Comparison of ENCODE assay signal across 8 cellular contexts in genomic region chr17:57256708-57257112, GRCh38. TPM values are rescaled to one million over a fixed set of nuclear protein-coding genes. Genes with fewer than 3 reads are reported as not detected.
DNase-seq lines count a peak whose midpoint lies in the region; ATAC-seq, FAIRE-seq and TF ChIP-seq lines count a peak whose summit lies in the region.

No MANE protein-coding gene starts in this region.

- CTCF ChIA-PET in endothelial cell of umbilical vein (lab: Charles Lee) = interaction anchor here (1.3 to 3.8 kb wide), 3 partner anchors 13 to 491 kb away, joined by 5 to 62 read pairs (median 10); no protein-coding TSS in a partner anchor

- H3K79me2 ChIP-seq in KMS-11 (ENCODE audit: insufficient read depth, low read depth) = peaks cover 50% of the 10 kb centered on the region
- no peaks in the 10 kb centered on the region for H3K79me2 ChIP-seq in endothelial cell of umbilical vein (ENCODE audit: control insufficient read depth, insufficient read depth, low read length)

- peak overlapping the region; percentile 71 for H3K27ac ChIP-seq in KMS-11
- no peak overlapping the region for H3K27ac ChIP-seq in endothelial cell of umbilical vein (ENCODE audit: insufficient read depth, low read depth, low read length)
- peak overlapping the region; percentile 78 to 91 (median 86) for H3K27ac ChIP-seq in upper lobe of left lung

- BruUV-seq in endothelial cell of umbilical vein (replicated peaks; lab: Mats Ljungman, UMichigan) = no TSS peak

- TF ChIP-seq POLR2A in endothelial cell of umbilical vein (IDR thresholded peaks at IDR 0.05; ENCODE audit: low read depth, low read length) (no peak), upper lobe of left lung (IDR thresholded peaks at IDR 0.05) (no peak)

- H3K9me3 ChIP-seq in endothelial cell of umbilical vein (replicated peaks; ENCODE audit: control insufficient read depth, insufficient read depth, low read length) = no peaks in the 10 kb centered on the region
- H3K9me3 ChIP-seq in upper lobe of left lung = no peaks in the 10 kb centered on the region

- H3K9me1 ChIP-seq in endothelial cell of umbilical vein (replicated peaks; ENCODE audit: control insufficient read depth, extremely low read depth, insufficient read depth, low read length) = no peaks in the 10 kb centered on the region

- H3K4me3 Mint-ChIP-seq in naive B cell = peak overlapping the region; percentile 90 to 98 (median 96)

- H2AFZ ChIP-seq in KMS-11 (ENCODE audit: low read depth) (peak overlapping the region; percentile 33; the same call in 1 of the 2 replicates), endothelial cell of umbilical vein (ENCODE audit: low read depth, low read length) (peak overlapping the region; percentile 50)

- H3K27ac Mint-ChIP-seq in naive B cell = peak overlapping the region; percentile 88 to 97 (median 94)

- DNase-seq in NCI-H82 (lab: John Stamatoyannopoulos, UW) = peak; percentile 56
- no peak for DNase-seq in NCI-H82 treated with DMSO at 0.1 percent for 48 hours (lab: John Stamatoyannopoulos, UW; ENCODE audit: unreplicated experiment)
- peak; percentile 48 for DNase-seq in activated CD4-positive, alpha-beta T cell treated with anti-CD3 and anti-CD28 coated beads, Interleukin-2, amount 50 U/mL, for 1 hour
- DNase-seq in endothelial cell of umbilical vein (ENCODE audit: low read depth, low spot score) = peak; percentile 33
- DNase-seq in naive B cell = no peak
- DNase-seq in upper lobe of left lung = no peak
- no peak for DNase-seq in OCI-M2 (lab: John Stamatoyannopoulos, UW; ENCODE audit: unreplicated experiment)

- H3K27me3 ChIP-seq in KMS-11 (ENCODE audit: insufficient read depth, low read depth) = no peaks in the 10 kb centered on the region
- peaks cover 0 to 2% of the 10 kb centered on the region in 2 experiments for H3K27me3 ChIP-seq in endothelial cell of umbilical vein (ENCODE audit: control insufficient read depth in 2 of 2, insufficient read depth in 2 of 2, low read length in 2 of 2)
- no peaks in the 10 kb centered on the region for H3K27me3 ChIP-seq in upper lobe of left lung

- 1% methylated on average over 31 to 34 of the region's 36 CpGs for WGBS in upper lobe of left lung, 2 donors

- H3K4me1 ChIP-seq in KMS-11 (ENCODE audit: low read depth, poor library complexity, severe bottlenecking) (peaks cover 38% of the 10 kb centered on the region), endothelial cell of umbilical vein (ENCODE audit: control insufficient read depth, extremely low read depth, insufficient read depth, low read length) (peaks cover 12% of the 10 kb centered on the region), upper lobe of left lung (peaks cover 9 to 25% (median 20%) of the 10 kb centered on the region in 4 donors)

- H3K9me3 Mint-ChIP-seq in naive B cell = no peaks in the 10 kb centered on the region

- FAIRE-seq in endothelial cell of umbilical vein (lab: Jason Lieb, UNC) = no peak

- ATAC-seq in naive B cell (ENCODE audit: low read depth in 2 of 2) = peak; percentile 4 to 5
- ATAC-seq in upper lobe of left lung (ENCODE audit: low FRiP score in 2 of 2) = peak in 1 of 2 donors; percentile 34

- no peak for TF ChIP-seq EP300 in upper lobe of left lung (IDR thresholded peaks at IDR 0.05)

- H3K4me3 ChIP-seq in KMS-11 (IDR thresholded peaks at IDR 0.05; ENCODE audit: insufficient read depth, low read depth, low read length) (no peak overlapping the region), endothelial cell of umbilical vein (replicated peaks in 1 of 3; ENCODE audit: insufficient read depth in 1 of 3, low read depth in 1 of 3, low read length in 3 of 3) (peak overlapping the region; percentile 85 to 99 (median 97)), upper lobe of left lung (peak overlapping the region; percentile 71 to 96 (median 90))

- H3K36me3 ChIP-seq in KMS-11 (ENCODE audit: insufficient read depth) (peaks cover 11% of the 10 kb centered on the region; the same call in 1 of the 2 replicates), endothelial cell of umbilical vein (ENCODE audit: control insufficient read depth in 2 of 2, extremely low read depth in 1 of 2, insufficient read depth in 2 of 2, low read length in 2 of 2) (peaks cover 0 to under 1% of the 10 kb centered on the region in 2 experiments), upper lobe of left lung (peaks cover 0 to 2% (median 0%) of the 10 kb centered on the region in 4 donors)

- peaks cover 49 to 53% (median 51%) of the 10 kb centered on the region in 3 donors for H3K4me1 Mint-ChIP-seq in naive B cell

- POLR2A ChIA-PET in endothelial cell of umbilical vein (lab: Charles Lee) = interaction anchor here (0.6 to 0.7 kb wide), 2 partner anchors 39 to 363 kb away, joined by 3 read pairs; no protein-coding TSS in a partner anchor

- H3K4me2 ChIP-seq in KMS-11 (peak overlapping the region; percentile 83), endothelial cell of umbilical vein (ENCODE audit: insufficient read depth, low read length) (peak overlapping the region; percentile 100)

- H3K9ac ChIP-seq in KMS-11 (peak overlapping the region; percentile 91), endothelial cell of umbilical vein (replicated peaks; ENCODE audit: extremely low read depth, insufficient read depth, low read length) (peak overlapping the region; percentile 71)

- intact Hi-C loops in endothelial cell of umbilical vein (cut with micrococcal nuclease) = loop anchor here (1.0 to 5.0 kb wide), 7 partner anchors 101 to 741 kb away; no protein-coding TSS in a partner anchor

- TF ChIP-seq CTCF in KMS-11 (conservative IDR thresholded peaks at IDR 0.05; ENCODE audit: low read depth, low read length) (no peak), endothelial cell of umbilical vein (IDR thresholded peaks at IDR 0.05; ENCODE audit: extremely low read depth in 1 of 2, insufficient read depth in 1 of 2, low read depth in 1 of 2, low read length in 2 of 2) (no peak), upper lobe of left lung (IDR thresholded peaks at IDR 0.05) (no peak)

- dilution Hi-C loops in endothelial cell of umbilical vein (cut with MboI; ENCODE audit: extremely low pct_ligation_motif_present, low sequenced_read_pairs) = no loop called here

- H4K20me1 ChIP-seq in KMS-11 (ENCODE audit: insufficient read depth) = no peaks in the 10 kb centered on the region
- H4K20me1 ChIP-seq in endothelial cell of umbilical vein (replicated peaks; ENCODE audit: control insufficient read depth, extremely low read depth, insufficient read depth, low read length) = no peaks in the 10 kb centered on the region

- peaks cover 0 to 8% of the 10 kb centered on the region in 2 donors for H3K36me3 Mint-ChIP-seq in naive B cell

- no peaks in the 10 kb centered on the region for H3K27me3 Mint-ChIP-seq in naive B cell

TF ChIP-seq in endothelial cell of umbilical vein, 7 proteins besides CTCF, POLR2A, EP300 and RAD21:
- TF ChIP-seq MYC (IDR thresholded peaks at IDR 0.05; ENCODE audit: low read depth, low read length) (no peak), GATA2 (IDR thresholded peaks at IDR 0.05; ENCODE audit: insufficient read depth, insufficient read length, low read depth, low read length) (no peak), MAX (IDR thresholded peaks at IDR 0.05; ENCODE audit: insufficient read depth, insufficient read length) (no peak), JUN (IDR thresholded peaks at IDR 0.05; ENCODE audit: borderline replicate concordance, insufficient read depth, insufficient read length, low read depth) (no peak), FOS (IDR thresholded peaks at IDR 0.05; ENCODE audit: borderline replicate concordance, insufficient read depth, low read length) (no peak), EZH2 (IDR thresholded peaks at IDR 0.05; ENCODE audit: borderline replicate concordance, low read depth, low read length, severe bottlenecking) (no peak), POLR2AphosphoS5 (IDR thresholded peaks at IDR 0.05; ENCODE audit: insufficient read depth, low read depth, low read length) (no peak)

RNA-seq across cellular contexts. Expression of gene MSI2, which starts 0.4 kb away (rescaled TPM):
- total RNA-seq in endothelial cell of umbilical vein = 59.3 and 62.7 TPM in 2 replicates
- polyA plus RNA-seq in endothelial cell of umbilical vein = 18.8 and 20.9 TPM in 2 replicates
- 18.6 and 20.0 TPM in 2 replicates for polyA plus RNA-seq in endothelial cell of umbilical vein (2011; cell fraction: cytosol; rRNA removed)
- 42.5 and 44.6 TPM in 2 replicates for polyA plus RNA-seq in endothelial cell of umbilical vein (2011; cell fraction: nucleus; rRNA removed)
- 21.4 and 31.5 TPM in 2 replicates for polyA plus RNA-seq in endothelial cell of umbilical vein (2012)
- polyA minus RNA-seq in endothelial cell of umbilical vein = 76.9 and 77.9 TPM in 2 replicates
- polyA minus RNA-seq in endothelial cell of umbilical vein (2011; cell fraction: cytosol; rRNA and poly(A)+ RNA removed) = 33.7 TPM
- 71.7 and 73.9 TPM in 2 replicates for polyA minus RNA-seq in endothelial cell of umbilical vein (2011; cell fraction: nucleus; rRNA and poly(A)+ RNA removed)
- 10 to 100 TPM in 1 of 6 donors, 1 to 10 TPM in 5; 4.0 to 11.3 (median 6.8) TPM for polyA plus RNA-seq in naive B cell (ENCODE audit: low read depth in 6 of 6)
- total RNA-seq in upper lobe of left lung = 10 to 100 TPM; 20.1 to 44.0 (median 32.2) TPM

Comparison
In these comparisons a context has a peak if more than half of its experiments do, and no peak if none do; other contexts are left out.
1. DNase-seq: peak in NCI-H82 (single experiment), activated CD4-positive, alpha-beta T cell treated with anti-CD3 and anti-CD28 coated beads, Interleukin-2, amount 50 U/mL, for 1 hour (single experiment) and endothelial cell of umbilical vein (single experiment); none in NCI-H82 treated with DMSO at 0.1 percent for 48 hours (single experiment), naive B cell (single experiment), upper lobe of left lung (0 of 2) and OCI-M2 (single experiment).